In genomic region chr10:73785221-73785720, GRCh38 we compare ENCODE assay signal across 8 cellular contexts. TPM values are rescaled to one million over a fixed set of nuclear protein-coding genes. Genes with fewer than 3 reads are reported as not detected.
A peak's percentile ranks its signal among the peaks of the same experiment; 100 is the strongest.
DNase-seq lines count a peak whose midpoint lies in the region; ATAC-seq and TF ChIP-seq lines count a peak whose summit lies in the region.

TSS of gene ZSWIM8 (plus strand) at chr10:73785606. CDS start at chr10:73785879, 273 bp downstream.

- H2AFZ ChIP-seq in mammary epithelial cell (ENCODE audit: low read depth, low read length), result peak within 1 kb of the TSS; percentile 83

- H3K27ac ChIP-seq in WERI-Rb-1, result peak within 1 kb of the TSS; percentile 75
- H3K27ac ChIP-seq in mammary epithelial cell (ENCODE audit: insufficient read depth, low read depth, low read length), result peak within 1 kb of the TSS; percentile 46
- H3K27ac ChIP-seq in skeletal muscle tissue (ENCODE audit: low read depth, low read length), result peak within 1 kb of the TSS; percentile 91

- in situ Hi-C loops in ACHN (cut with HindIII; ENCODE audit: low pct_ligation_motif_present, low pct_unique_long_range_greater_than_20kb, low sequenced_read_pairs), result no loop called here
- in situ Hi-C loops in mammary epithelial cell (cut with MboI; ENCODE audit: low sequenced_read_pairs in 2 of 2), result no loop called here

- DNase-seq in ACHN (peak; percentile 97), NCI-H2227 (lab: John Stamatoyannopoulos, UW; ENCODE audit: unreplicated experiment) (peak; percentile 89), WERI-Rb-1 (peak; percentile 83), mammary epithelial cell (peak; percentile 93)

- intact Hi-C loops in mammary epithelial cell (cut with micrococcal nuclease), result loop anchor here (1.0 kb wide), 2 partner anchors 12 to 41 kb away; partner anchors contain the start of gene SEC24C

- TF ChIP-seq CTCF in WERI-Rb-1 (IDR thresholded peaks at IDR 0.05; ENCODE audit: low read depth, low read length), result no peak
- no peak for TF ChIP-seq CTCF in mammary epithelial cell (conservative IDR thresholded peaks at IDR 0.05 in 1 of 2, IDR thresholded peaks at IDR 0.05 in 1 of 2; ENCODE audit: extremely low read depth in 1 of 2, insufficient read depth in 1 of 2, low read depth in 1 of 2, low read length in 2 of 2)

- BruUV-seq in mammary epithelial cell (replicated peaks; lab: Mats Ljungman, UMichigan), result no TSS peak

- peaks cover 82% of the 10 kb centered on the region for H3K79me2 ChIP-seq in mammary epithelial cell (ENCODE audit: insufficient read depth, low read length)

- H3K4me3 ChIP-seq in WERI-Rb-1 (ENCODE audit: low read depth, low read length), result peak within 1 kb of the TSS; percentile 84
- H3K4me3 ChIP-seq in mammary epithelial cell (replicated peaks in 1 of 3; ENCODE audit: insufficient read depth in 1 of 3, low read depth in 2 of 3, low read length in 3 of 3), result peak within 1 kb of the TSS; percentile 73 to 92 (median 83)
- peak within 1 kb of the TSS; percentile 92 for H3K4me3 ChIP-seq in iPS-18c (ENCODE audit: insufficient read depth, low read depth, low read length)
- peak within 1 kb of the TSS; percentile 91 to 94 (median 93) for H3K4me3 ChIP-seq in skeletal muscle tissue (ENCODE audit: low read length in 3 of 3)

- peak within 1 kb of the TSS; percentile 61 for H3K9ac ChIP-seq in mammary epithelial cell (ENCODE audit: insufficient read depth, low read length)
- peak within 1 kb of the TSS; percentile 94 to 97 (median 96) for H3K9ac ChIP-seq in skeletal muscle tissue (ENCODE audit: low read depth in 1 of 3, low read length in 3 of 3)

- dilution Hi-C loops in mammary epithelial cell (cut with HindIII; ENCODE audit: low sequenced_read_pairs), result no loop called here

- WGBS in mammary epithelial cell (ENCODE audit: low coverage, missing lambda C conversion rate), result under 1% methylated on average over 19 of the region's 35 CpGs

- H3K4me2 ChIP-seq in mammary epithelial cell (ENCODE audit: insufficient read depth, low read depth, low read length), result peak within 1 kb of the TSS; percentile 92

- H3K4me1 ChIP-seq in mammary epithelial cell (ENCODE audit: insufficient read depth, low read length) (peaks cover 20% of the 10 kb centered on the region), skeletal muscle tissue (ENCODE audit: control insufficient read depth in 3 of 3, insufficient read depth in 3 of 3, low read length in 3 of 3) (peaks cover 39 to 67% (median 50%) of the 10 kb centered on the region in 3 donors)

- H3K36me3 ChIP-seq in WERI-Rb-1 (peaks cover 22% of the 10 kb centered on the region), mammary epithelial cell (ENCODE audit: insufficient read depth, low read length) (no peaks in the 10 kb centered on the region), skeletal muscle tissue (ENCODE audit: control insufficient read depth in 3 of 3, insufficient read depth in 3 of 3, low read length in 3 of 3) (peaks cover 14 to 18% (median 16%) of the 10 kb centered on the region in 3 donors)

- H3K27me3 ChIP-seq in WERI-Rb-1 (ENCODE audit: insufficient read depth, low read depth, severe bottlenecking) (no peaks in the 10 kb centered on the region), mammary epithelial cell (ENCODE audit: insufficient read depth, low read length) (no peaks in the 10 kb centered on the region), skeletal muscle tissue (ENCODE audit: control insufficient read depth in 3 of 3, insufficient read depth in 3 of 3, low read length in 3 of 3) (no peaks in the 10 kb centered on the region)

- H4K20me1 ChIP-seq in mammary epithelial cell (ENCODE audit: insufficient read depth, low read length), result peaks cover 2% of the 10 kb centered on the region

- H3K9me3 ChIP-seq in WERI-Rb-1 (ENCODE audit: severe bottlenecking) (no peaks in the 10 kb centered on the region), mammary epithelial cell (replicated peaks; ENCODE audit: insufficient read depth, low read length) (no peaks in the 10 kb centered on the region), iPS-18c (ENCODE audit: control insufficient read depth, insufficient read depth, low read length) (no peaks in the 10 kb centered on the region), skeletal muscle tissue (ENCODE audit: control insufficient read depth in 3 of 3, low read length in 3 of 3) (no peaks in the 10 kb centered on the region)

- ATAC-seq in GM18873 (IDR thresholded peaks at IDR 0.05; ENCODE audit: low FRiP score, unreplicated experiment) (peak; percentile 72), HG03139 (IDR thresholded peaks at IDR 0.05; ENCODE audit: unreplicated experiment) (peak; percentile 71)

- CTCF ChIA-PET in mammary epithelial cell (lab: Charles Lee; ENCODE audit: low non-redundant PET), result no interaction called here

RNA-seq across cellular contexts. Expression of gene ZSWIM8, which starts in this region (rescaled TPM):
- total RNA-seq in mammary epithelial cell (10 to 100 TPM; 62.5 to 67.6 TPM), skeletal muscle tissue (29.7 TPM)
- polyA plus RNA-seq in mammary epithelial cell, result 54.3 TPM
- 61.7 TPM for polyA minus RNA-seq in mammary epithelial cell

Comparison
In these comparisons a context has a peak if more than half of its experiments do, and no peak if none do; other contexts are left out.
1. Peak in every context shown above with its lines: DNase-seq, ATAC-seq, H3K4me3 ChIP-seq and H3K27ac ChIP-seq.